8 cellular contexts compared by ENCODE assay signal in the genomic region with DNA sequence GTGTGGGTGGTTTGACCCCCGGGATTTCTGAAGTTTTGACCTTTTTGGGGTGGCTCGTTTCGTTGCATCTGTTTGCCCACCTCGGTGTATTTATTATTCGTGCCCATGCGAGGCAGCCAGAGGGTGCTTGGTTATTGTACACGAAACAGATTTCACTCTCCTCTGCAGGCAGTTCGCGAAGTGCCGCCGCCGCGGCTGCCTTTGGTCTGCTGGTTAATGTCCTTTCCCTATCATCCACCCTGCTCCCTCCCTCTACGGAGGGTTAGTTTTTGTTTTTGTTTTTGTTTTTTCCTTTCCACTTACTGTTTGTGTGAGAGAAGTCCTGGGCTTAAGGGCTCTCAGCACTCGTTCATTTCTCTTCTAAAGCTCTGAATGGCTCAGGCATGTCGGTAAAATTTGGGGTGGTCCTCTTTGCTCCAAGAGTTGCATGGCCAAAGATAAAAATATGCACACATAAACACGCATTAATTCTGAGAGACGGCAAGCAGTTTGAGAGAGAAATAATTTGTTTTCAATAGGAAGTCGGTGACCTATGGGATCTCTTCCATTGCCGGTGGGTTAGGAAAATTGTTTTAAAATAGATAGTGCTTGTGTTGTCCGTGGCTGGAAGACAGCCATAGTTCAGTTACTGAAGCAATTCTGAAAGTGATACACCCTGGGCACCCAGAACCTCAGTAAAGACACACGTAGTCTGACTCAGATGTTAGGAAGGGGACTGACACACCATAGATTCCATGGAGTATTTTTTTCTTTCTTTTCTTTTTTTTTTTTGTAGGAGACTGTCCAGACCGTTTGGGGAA. TPM values are rescaled to one million over a fixed set of nuclear protein-coding genes. Genes with fewer than 3 reads are reported as not detected.
DNase-seq lines count a peak whose midpoint lies in the region; ATAC-seq, FAIRE-seq and TF ChIP-seq lines count a peak whose summit lies in the region.

No MANE protein-coding gene starts in this region.

- peak overlapping the region; percentile 38 to 46 for H3K9ac ChIP-seq in kidney (ENCODE audit: low read length in 2 of 2)
- H3K9ac ChIP-seq in smooth muscle cell (ENCODE audit: low read depth) = peak overlapping the region; percentile 68

- H4K20me1 ChIP-seq in smooth muscle cell (ENCODE audit: low read depth) = peaks cover 22% of the 10 kb centered on the region

- H3K9me3 ChIP-seq in kidney (ENCODE audit: control insufficient read depth in 1 of 2, low read length in 2 of 2) (no peaks in the 10 kb centered on the region), smooth muscle cell (replicated peaks; ENCODE audit: low read depth) (no peaks in the 10 kb centered on the region)

- in situ Hi-C loops in GM13977 (cut with MboI; ENCODE audit: low pct_unique_long_range_greater_than_20kb, low sequenced_read_pairs, unreplicated experiment) = no loop called here

- H3K27me3 ChIP-seq in smooth muscle cell (ENCODE audit: low read depth) = no peaks in the 10 kb centered on the region

- peaks cover 37% of the 10 kb centered on the region for H3K79me2 ChIP-seq in smooth muscle cell (ENCODE audit: low read depth)

- H3K4me1 ChIP-seq in kidney (ENCODE audit: control insufficient read depth in 1 of 2, insufficient read depth in 1 of 2, low read depth in 1 of 2, low read length in 2 of 2) (peaks cover 0 to 6% of the 10 kb centered on the region in 2 donors), smooth muscle cell (ENCODE audit: low read depth) (peaks cover 39% of the 10 kb centered on the region)

- H2AFZ ChIP-seq in smooth muscle cell (ENCODE audit: low read depth) = peak overlapping the region; percentile 87

- no peak for FAIRE-seq in kidney (lab: Jason Lieb, UNC)

- H3K4me2 ChIP-seq in smooth muscle cell = peak overlapping the region; percentile 97

- 1% methylated on average over 23 of the region's 23 CpGs for WGBS in smooth muscle cell (ENCODE audit: low lambda C conversion rate)

- H3K27ac ChIP-seq in kidney (ENCODE audit: low read depth in 2 of 2, low read length in 2 of 2) = peak overlapping the region in 1 of 2 donors; percentile 56
- peak overlapping the region; percentile 64 for H3K27ac ChIP-seq in smooth muscle cell (ENCODE audit: low read depth)

- intact Hi-C loops in kidney (cut with DNase I) = no loop called here

- DNase-seq in AG04449 (ENCODE audit: low read depth, low spot score) = peak; percentile 34
- DNase-seq in GM13977 (ENCODE audit: low spot score) = peak; percentile 19
- DNase-seq in RKO (ENCODE audit: low spot score) = peak; percentile 91
- peak; percentile 76 for DNase-seq in cerebellar cortex (ENCODE audit: low spot score)
- DNase-seq in kidney = peak; percentile 72
- no peak for DNase-seq in smooth muscle cell (lab: John Stamatoyannopoulos, UW; ENCODE audit: unreplicated experiment)

- peaks cover 4% of the 10 kb centered on the region for H3F3A ChIP-seq in smooth muscle cell (ENCODE audit: low read depth)

- TF ChIP-seq CTCF in AG04449 (IDR thresholded peaks at IDR 0.05; ENCODE audit: insufficient read depth, low read length, missing control alignments) (no peak), GM13977 (IDR thresholded peaks at IDR 0.05; ENCODE audit: extremely low read depth, insufficient read depth, missing control alignments) (no peak), kidney (IDR thresholded peaks at IDR 0.05; ENCODE audit: borderline replicate concordance, extremely low read depth, insufficient read depth) (no peak), smooth muscle cell (IDR thresholded peaks at IDR 0.05; ENCODE audit: borderline replicate concordance, insufficient read depth, poor library complexity, severe bottlenecking) (no peak)

- no peaks in the 10 kb centered on the region for H3K36me3 ChIP-seq in kidney (ENCODE audit: control insufficient read depth in 1 of 2, insufficient read depth in 2 of 2, low read length in 2 of 2)
- no peaks in the 10 kb centered on the region for H3K36me3 ChIP-seq in smooth muscle cell (ENCODE audit: low read depth)

- POLR2A ChIA-PET in AG04449 (lab: Yijun Ruan, JAX) = interaction anchor here (1.0 kb wide), 1 partner anchor 124 kb away, joined by 3 read pairs; no protein-coding TSS in a partner anchor

- CTCF ChIA-PET in AG04449 (lab: Yijun Ruan, JAX) = interaction anchor here (0.9 to 1.5 kb wide), 4 partner anchors 9 to 276 kb away, joined by 3 to 6 read pairs (median 4); no protein-coding TSS in a partner anchor

- H3K4me3 ChIP-seq in AG04449 (ENCODE audit: low read depth, low read length) = peak overlapping the region; percentile 71
- peak overlapping the region; percentile 79 to 82 for H3K4me3 ChIP-seq in kidney (ENCODE audit: low read length in 2 of 2)
- peak overlapping the region; percentile 94 for H3K4me3 ChIP-seq in smooth muscle cell

- ATAC-seq in GM21737 (IDR thresholded peaks at IDR 0.05; ENCODE audit: unreplicated experiment) (no peak), HG03175 (IDR thresholded peaks at IDR 0.05; ENCODE audit: unreplicated experiment) (no peak)

RNA-seq across cellular contexts. Expression of gene C1orf21, which starts 1.2 kb away (rescaled TPM):
- 18.3 TPM for total RNA-seq in kidney
- 18.6 TPM for polyA plus RNA-seq in kidney (ENCODE audit: insufficient read depth, low read depth, low replicate concordance)
- total RNA-seq in smooth muscle cell = 39.4 and 76.8 TPM in 2 replicates
- 24.2 and 31.4 TPM in 2 replicates for polyA plus RNA-seq in smooth muscle cell
